11 cellular contexts compared by ENCODE assay signal in the genomic region with DNA sequence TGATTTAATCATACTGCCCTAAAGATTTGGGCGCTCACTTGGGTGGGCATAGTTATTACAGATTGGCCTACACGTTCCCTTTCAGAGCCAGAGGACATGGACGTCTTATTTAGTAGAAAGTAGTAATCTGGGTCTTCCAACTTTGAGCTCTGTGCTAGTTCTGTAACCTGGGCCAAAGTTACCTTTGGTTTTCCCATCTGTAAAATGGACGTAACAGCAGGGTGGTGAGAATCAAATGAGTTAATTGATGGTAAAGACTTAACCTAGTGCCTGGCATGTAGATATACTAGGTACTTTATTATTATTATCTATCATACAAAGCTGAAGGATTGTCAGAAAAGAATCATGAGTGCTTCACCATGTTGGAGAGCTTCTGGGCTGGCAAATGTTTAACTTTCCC.
"Had no signal": no experiment of that assay in that cellular context is flagged by ENCODE, and none has a peak within 500 bp of the region (broad histone marks: within the 10 kb centered on the region; RNA-seq: fewer than 3 reads in every experiment).

No MANE protein-coding gene starts in this region.

- H3K9ac ChIP-seq: GM23248 had no signal

- H3K4me2 ChIP-seq: GM23338 had no signal

- ATAC-seq: GM23338, HCT116 had no signal

- H3K36me3 ChIP-seq: HAP-1 had no signal

- H3K4me3 ChIP-seq: GM23248, GM23338, HAP-1 had no signal

- H3K9me3 ChIP-seq: HAP-1 had no signal

- H3K27ac ChIP-seq: GM23248 had no signal

- DNase-seq: GM23248, GOT3, H7, H9, HCEC 1CT, HFFc6 had no signal

- H3K4me1 ChIP-seq: HAP-1 had no signal

- H2AFZ ChIP-seq: GM23248, GM23338 had no signal

- FAIRE-seq: H1, H54 had no signal
